Comparison of ENCODE assay signal across 16 cellular contexts in genomic region chr17:55672585-55673501, GRCh38. TPM values are rescaled to one million over a fixed set of nuclear protein-coding genes. Genes with fewer than 3 reads are reported as not detected.
A peak's percentile ranks its signal among the peaks of the same experiment; 100 is the strongest.
DNase-seq lines count a peak whose midpoint lies in the region; ATAC-seq, FAIRE-seq and TF ChIP-seq lines count a peak whose summit lies in the region.
"Had no signal": no experiment of that assay in that cellular context is flagged by ENCODE, and none has a peak within 500 bp of the region (broad histone marks: within the 10 kb centered on the region; RNA-seq: fewer than 3 reads in every experiment).

No MANE protein-coding gene starts in this region.

- intact Hi-C loops in K562 (cut with micrococcal nuclease) (no loop called here), left ventricle myocardium superior (cut with micrococcal nuclease) (no loop called here)

- H3K4me2 ChIP-seq in K562 (ENCODE audit: insufficient read depth, low read length): no peak overlapping the region

- TF ChIP-seq RAD21 in Ishikawa (IDR thresholded peaks at IDR 0.05; ENCODE audit: low read depth): no peak
- no peak for TF ChIP-seq RAD21 in K562 (CRISPR knock-in tag; conservative IDR thresholded peaks at IDR 0.05 in 1 of 2, IDR thresholded peaks at IDR 0.05 in 1 of 2)

- no peak overlapping the region for H2AFZ ChIP-seq in K562 (ENCODE audit: low read depth, low read length)

- H3K4me1 ChIP-seq in K562 (replicated peaks in 1 of 2; ENCODE audit: control insufficient read depth in 2 of 2, insufficient read depth in 2 of 2, low read length in 2 of 2) (peaks cover 0 to 5% of the 10 kb centered on the region in 2 experiments; a peak in 1 of 5 replicates), lung (ENCODE audit: control insufficient read depth in 2 of 2, insufficient read depth in 2 of 2, low read length in 2 of 2) (peaks cover 0 to 2% of the 10 kb centered on the region in 2 donors)
- H3K4me1 ChIP-seq: colonic mucosa, pancreas had no signal

- H3K36me3 ChIP-seq in K562 (ENCODE audit: control insufficient read depth, insufficient read depth, low read length): no peaks in the 10 kb centered on the region
- H3K36me3 ChIP-seq in lung (ENCODE audit: control insufficient read depth in 2 of 2, insufficient read depth in 2 of 2, low read length in 2 of 2): no peaks in the 10 kb centered on the region
- H3K36me3 ChIP-seq: colonic mucosa, pancreas, thyroid gland had no signal

- in situ Hi-C loops in K562 (cut with MboI): no loop called here

- no peak for TF ChIP-seq CTCF in AG10803 (conservative IDR thresholded peaks at IDR 0.05; ENCODE audit: low read length)
- TF ChIP-seq CTCF in K562 (IDR thresholded peaks at IDR 0.05 in 2 of 3, conservative IDR thresholded peaks at IDR 0.05 in 1 of 3; ENCODE audit: insufficient read depth in 2 of 3, low read depth in 1 of 3, low read length in 3 of 3): no peak
- no peak for TF ChIP-seq CTCF in lung (IDR thresholded peaks at IDR 0.05; ENCODE audit: control extremely low read depth, extremely low read depth)

- no peaks in the 10 kb centered on the region for H4K20me1 ChIP-seq in K562 (replicated peaks; ENCODE audit: control insufficient read depth, insufficient read depth, low read length)

- WGBS in K562 (ENCODE audit: insufficient coverage, low coverage, missing lambda C conversion rate): 34% methylated on average over 3 of the region's 3 CpGs
- WGBS in lung, 2 donors: 37 to 68% methylated on average over 3 of the region's 3 CpGs

- peak; percentile 42 for DNase-seq in AG10803 (ENCODE audit: low read depth)
- DNase-seq in K562 (ENCODE audit: extremely low read depth in 1 of 4, low spot score in 3 of 4): no peak
- DNase-seq in lung (ENCODE audit: low spot score): no peak
- DNase-seq in left ventricle myocardium superior: no peak
- no peak for DNase-seq in KG1 (lab: John Stamatoyannopoulos, UW)
- DNase-seq: activated CD4-positive, CD25-positive, alpha-beta regulatory T cell treated with anti-CD3 and anti-CD28 coated beads, Interleukin-2, amount 50 U/mL, for 72 hours; colonic mucosa; midbrain; NCI-H1092 treated with DMSO at 0.1 percent for 48 hours; NCI-H345; pancreas; thyroid gland had no signal

- H3K27ac ChIP-seq in K562 (ENCODE audit: extremely low read depth, low read depth, low read length) (no peak overlapping the region), lung (ENCODE audit: low read depth in 1 of 2, low read length in 1 of 2) (peak overlapping the region in 1 of 2 donors; percentile 51)
- H3K27ac ChIP-seq: colonic mucosa, pancreas, thyroid gland had no signal

- POLR2A ChIA-PET in K562 (lab: Yijun Ruan, JAX): interaction anchor here (0.6 kb wide), 1 partner anchor 180 kb away, joined by 3 read pairs; no protein-coding TSS in a partner anchor

- no peaks in the 10 kb centered on the region for H3K79me2 ChIP-seq in K562 (ENCODE audit: control insufficient read depth, insufficient read depth, low read length)

- ATAC-seq in K562 (no peak; the same call in 2 of the 3 replicates), lung (ENCODE audit: insufficient read depth, low FRiP score) (peak; percentile 44), GM21619 (IDR thresholded peaks at IDR 0.05; ENCODE audit: unreplicated experiment) (no peak), GM21515 (IDR thresholded peaks at IDR 0.05; ENCODE audit: unreplicated experiment) (no peak), left ventricle myocardium superior (no peak)
- ATAC-seq: esophagus mucosa had no signal

- no peak overlapping the region for H3K4me3 ChIP-seq in AG10803 (ENCODE audit: low read length)
- H3K4me3 ChIP-seq in K562: no peak overlapping the region
- no peak overlapping the region for H3K4me3 ChIP-seq in lung
- H3K4me3 ChIP-seq: colonic mucosa, pancreas, thyroid gland had no signal

- no peak for TF ChIP-seq EP300 in Ishikawa (IDR thresholded peaks at IDR 0.05; ENCODE audit: borderline replicate concordance)
- no peak for TF ChIP-seq EP300 in K562 (IDR thresholded peaks at IDR 0.05; ENCODE audit: low read length)

- no peak for FAIRE-seq in K562 (lab: Jason Lieb, UNC)
- FAIRE-seq: pancreas had no signal

- BruUV-seq in K562 (replicated peaks; lab: Mats Ljungman, UMichigan): no TSS peak

- CTCF ChIA-PET in K562 (lab: Yijun Ruan, JAX; ENCODE audit: low intra/inter-chr PET ratio): no interaction called here

- H3K9me1 ChIP-seq in K562 (ENCODE audit: control insufficient read depth, insufficient read depth, low read length): no peaks in the 10 kb centered on the region

- H3K27me3 ChIP-seq in K562 (ENCODE audit: control insufficient read depth in 2 of 2, insufficient read depth in 2 of 2, low read length in 2 of 2) (no peaks in the 10 kb centered on the region), lung (ENCODE audit: control insufficient read depth, insufficient read depth) (no peaks in the 10 kb centered on the region)
- H3K27me3 ChIP-seq: colonic mucosa, pancreas, thyroid gland had no signal

- TF ChIP-seq POLR2A in K562 (conservative IDR thresholded peaks at IDR 0.05): no peak

- no peaks in the 10 kb centered on the region for H3K9me3 ChIP-seq in K562 (replicated peaks; ENCODE audit: control insufficient read depth, insufficient read depth, low read depth, low read length)
- peaks cover 0 to 2% of the 10 kb centered on the region in 2 donors for H3K9me3 ChIP-seq in lung (ENCODE audit: control insufficient read depth in 2 of 2, insufficient read depth in 1 of 2, low read length in 1 of 2)
- H3K9me3 ChIP-seq: colonic mucosa, pancreas, thyroid gland had no signal

- H3K9ac ChIP-seq in K562 (ENCODE audit: insufficient read depth in 1 of 2, low read depth in 2 of 2, low read length in 2 of 2): no peak overlapping the region

TF ChIP-seq in Ishikawa, 13 proteins besides CTCF, POLR2A, EP300 and RAD21 (continues in another document):
- no peak for TF ChIP-seq TEAD4 (IDR thresholded peaks at IDR 0.05)
- no peak for TF ChIP-seq CREB1 (IDR thresholded peaks at IDR 0.05; ENCODE audit: low read depth)
- no peak for TF ChIP-seq USF1 (IDR thresholded peaks at IDR 0.05)

TF ChIP-seq in K562, 482 proteins besides CTCF, POLR2A, EP300 and RAD21 (continues in another document):
- TF ChIP-seq TGIF2 (CRISPR knock-in tag; IDR thresholded peaks at IDR 0.05): no peak
- no peak for TF ChIP-seq DNMT1 (IDR thresholded peaks at IDR 0.05)

RNA-seq across cellular contexts. Expression of gene TMEM100, which starts 49.8 kb away (rescaled TPM):
- total RNA-seq in K562 (2011; cell fraction: chromatin; rRNA removed; ENCODE audit: low replicate concordance): not detected in 2 replicates
- not detected in 2 replicates for total RNA-seq in K562 (2011; cell fraction: nucleolus; rRNA removed)
- 1.0 and 1.6 TPM in 2 replicates for total RNA-seq in K562 (2011; cell fraction: nucleoplasm; rRNA removed)
- total RNA-seq in K562 (2014; rRNA removed) (0.08 and 0.50 TPM in 2 replicates), K562 (2014; rRNA removed; fragmentation: Illumina TruSeq; extraction: Trizol) (0.16 and 0.22 TPM in 2 replicates), K562 (2015; rRNA removed; fragmentation: Illumina TruSeq; extraction: Trizol) (0.23 and 0.29 TPM in 2 replicates), K562 (2021) (0.20 and 0.34 TPM in 2 replicates), lung (10 to 100 TPM; 74.7 to 92.1 TPM), left ventricle myocardium superior (10.9 TPM)
- polyA plus RNA-seq in K562 (2011; rRNA removed) (0.14 TPM in 1 of 2 replicates, not detected in the other), K562 (2014; fragmentation: Illumina TruSeq; extraction: Trizol) (0.19 and 0.42 TPM in 2 replicates), K562 (2014; fragmentation: Nextera tagmentation; extraction: Ambion mirVana) (under 1 TPM; 0.13 to 0.18 TPM), K562 (2014; rRNA removed) (0.12 TPM in 1 of 2 replicates, not detected in the other), lung (100 to 1,000 TPM in 1 of 2 donors, 10 to 100 TPM in 1; 63.6 to 127 TPM)
- not detected in 2 replicates for polyA plus RNA-seq in K562 (2011; cell fraction: cytosol; rRNA removed)
- 0.25 TPM in 1 of 2 replicates, not detected in the other for polyA plus RNA-seq in K562 (2011; cell fraction: nucleus; rRNA removed)
- 0.40 and 0.76 TPM in 2 replicates for polyA plus RNA-seq in K562 (2012)
- 0.09 TPM in 1 of 2 replicates, not detected in the other for polyA minus RNA-seq in K562 (2011; rRNA and poly(A)+ RNA removed)
- polyA minus RNA-seq in K562 (2011; cell fraction: cytosol; rRNA and poly(A)+ RNA removed): not detected in 2 replicates
- polyA minus RNA-seq in K562 (2011; cell fraction: nucleus; rRNA and poly(A)+ RNA removed): 0.56 TPM in 1 of 2 replicates, not detected in the other
